Comparison of ENCODE assay signal across 8 cellular contexts in the genomic region with DNA sequence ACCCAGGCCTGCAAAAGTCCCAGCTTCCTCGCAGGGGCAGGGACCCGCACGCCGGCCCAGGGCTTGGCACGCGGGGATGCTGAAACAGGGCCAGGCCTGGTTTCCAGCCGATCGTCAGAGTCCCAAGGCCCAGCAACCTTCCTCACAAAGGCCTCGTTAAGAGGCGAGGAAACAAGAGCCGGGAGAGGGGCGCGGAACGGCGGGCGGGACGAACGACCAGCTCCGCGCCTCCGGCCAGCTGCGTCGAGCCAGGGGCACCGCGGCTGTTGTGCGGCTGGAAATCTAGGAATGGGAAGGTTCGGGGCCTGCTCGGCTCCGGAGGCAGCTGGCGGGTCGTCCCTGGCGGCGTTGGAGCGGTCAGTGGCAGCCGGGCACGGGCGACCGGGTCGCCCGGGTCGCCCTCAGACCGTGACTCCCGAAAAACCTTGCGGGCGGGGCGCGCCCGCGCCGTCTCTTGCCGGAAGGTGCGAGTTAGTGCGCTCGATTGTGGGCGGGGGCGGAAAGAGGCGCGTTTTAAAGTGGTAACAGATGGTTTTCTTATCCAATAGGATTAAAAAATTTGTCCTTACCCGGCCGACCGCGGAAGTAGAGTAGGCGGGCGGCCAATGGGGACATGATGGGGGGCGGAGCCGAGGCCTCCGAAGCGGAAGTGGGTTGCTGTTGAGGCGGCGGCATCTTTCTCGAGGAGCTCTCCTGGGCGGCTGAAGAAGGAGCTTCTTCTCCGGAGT. TPM values are rescaled to one million over a fixed set of nuclear protein-coding genes. Genes with fewer than 3 reads are reported as not detected.
DNase-seq lines count a peak whose midpoint lies in the region; ATAC-seq, FAIRE-seq and TF ChIP-seq lines count a peak whose summit lies in the region.

A gene with protein sequence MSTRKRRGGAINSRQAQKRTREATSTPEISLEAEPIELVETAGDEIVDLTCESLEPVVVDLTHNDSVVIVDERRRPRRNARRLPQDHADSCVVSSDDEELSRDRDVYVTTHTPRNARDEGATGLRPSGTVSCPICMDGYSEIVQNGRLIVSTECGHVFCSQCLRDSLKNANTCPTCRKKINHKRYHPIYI (plus strand): TSS at position 643 of the 728 bp plus-strand sequence. CDS start 21,388 bp downstream, outside the sequence.

- peaks cover 24% of the 10 kb centered on the region for H3K4me1 ChIP-seq in keratinocyte (ENCODE audit: control insufficient read depth, extremely low read depth, insufficient read depth, low read length)

- H3K36me3 ChIP-seq in keratinocyte (ENCODE audit: control insufficient read depth in 2 of 2, extremely low read depth in 1 of 2, insufficient read depth in 2 of 2, low read length in 2 of 2) = peaks cover 0 to 11% of the 10 kb centered on the region in 2 experiments

- H3K4me2 ChIP-seq in keratinocyte (ENCODE audit: control insufficient read depth, extremely low read depth, insufficient read depth, low read depth, low read length) = peak within 1 kb of the TSS; percentile 99

- H2AFZ ChIP-seq in keratinocyte (ENCODE audit: control insufficient read depth, low read length) = peak within 1 kb of the TSS; percentile 84

- no peaks in the 10 kb centered on the region for H3K9me3 ChIP-seq in keratinocyte (ENCODE audit: control insufficient read depth, low read depth, low read length)

- peak; percentile 78 for ATAC-seq in GM19035 (IDR thresholded peaks at IDR 0.05; ENCODE audit: unreplicated experiment)
- ATAC-seq in HG03354 (IDR thresholded peaks at IDR 0.05; ENCODE audit: poor library complexity, severe bottlenecking, unreplicated experiment) = peak; percentile 81
- peak; percentile 82 to 85 for ATAC-seq in activated CD4-positive, CD25-positive, alpha-beta regulatory T cell treated with anti-CD3 and anti-CD28 coated beads, Interleukin-2, amount 50 U/mL, for 24 hours

- no peak for FAIRE-seq in keratinocyte (lab: Jason Lieb, UNC)

- H3K4me3 ChIP-seq in keratinocyte (ENCODE audit: control insufficient read depth in 2 of 3, extremely low read depth in 1 of 3, insufficient read depth in 2 of 3, low read depth in 1 of 3, low read length in 3 of 3) = peak within 1 kb of the TSS; percentile 78 to 99 (median 99)

- dilution Hi-C loops in keratinocyte (cut with MboI; ENCODE audit: extremely low pct_ligation_motif_present, low sequenced_read_pairs) = no loop called here

- H3K27ac ChIP-seq in keratinocyte (ENCODE audit: control insufficient read depth, insufficient read depth, low read length) = peak within 1 kb of the TSS; percentile 80

- H4K20me1 ChIP-seq in keratinocyte (ENCODE audit: control insufficient read depth, extremely low read depth, insufficient read depth, low read length) = peaks cover 17% of the 10 kb centered on the region

- H3K79me2 ChIP-seq in keratinocyte (ENCODE audit: control insufficient read depth, insufficient read depth, low read length) = peaks cover 58% of the 10 kb centered on the region

- no peaks in the 10 kb centered on the region for H3K9me1 ChIP-seq in keratinocyte (ENCODE audit: control insufficient read depth, extremely low read depth, insufficient read depth, low read length)

- TF ChIP-seq CTCF in AG09319 (IDR thresholded peaks at IDR 0.05; ENCODE audit: low read depth, low read length) = no peak
- TF ChIP-seq CTCF in keratinocyte (optimal IDR thresholded peaks at IDR 0.05 in 1 of 3, IDR thresholded peaks at IDR 0.05 in 1 of 3, conservative IDR thresholded peaks at IDR 0.05 in 1 of 3; ENCODE audit: extremely low read depth in 1 of 3, insufficient read depth in 2 of 3, low read length in 3 of 3) = no peak

- peak; percentile 91 for DNase-seq in AG09319 (ENCODE audit: extremely low read depth, low read depth)
- DNase-seq in NCI-H446 treated with DMSO at 0.1 percent for 48 hours (lab: John Stamatoyannopoulos, UW) = peak; percentile 90
- peak; percentile 98 for DNase-seq in cerebellar cortex (ENCODE audit: low spot score)
- peak; percentile 80 for DNase-seq in keratinocyte (ENCODE audit: low read depth, low spot score)
- DNase-seq in stimulated activated CD4-positive, alpha-beta T cell treated with anti-CD3 and anti-CD28 coated beads, Interleukin-15, amount 100 ng/mL, for 1 hour (ENCODE audit: low read depth in 1 of 2, low spot score in 1 of 2) = peak; percentile 88 to 90

- no peaks in the 10 kb centered on the region for H3K27me3 ChIP-seq in keratinocyte (ENCODE audit: control insufficient read depth, extremely low read depth, insufficient read depth, low read length)

- H3K9ac ChIP-seq in keratinocyte (ENCODE audit: control insufficient read depth, extremely low read depth, insufficient read depth, low read length) = peak within 1 kb of the TSS; percentile 94

RNA-seq across cellular contexts. Expression of the gene that starts here (rescaled TPM):
- 55.6 to 78.3 TPM (median 63.6 TPM) in 3 replicates for polyA plus RNA-seq in keratinocyte
- polyA plus RNA-seq in keratinocyte (2011; ENCODE audit: low read depth) = 82.8 TPM
- 71.7 and 78.1 TPM in 2 replicates for polyA plus RNA-seq in keratinocyte (2011; cell fraction: cytosol; rRNA removed)
- polyA plus RNA-seq in keratinocyte (2011; cell fraction: nucleus; rRNA removed) = 76.6 and 80.4 TPM in 2 replicates
- 33.1 and 44.3 TPM in 2 replicates for polyA plus RNA-seq in keratinocyte (2012; ENCODE audit: low replicate concordance)
- 57.8 to 72.4 TPM (median 67.0 TPM) in 3 replicates for polyA minus RNA-seq in keratinocyte
- 57.2 TPM for polyA minus RNA-seq in keratinocyte (2011; cell fraction: cytosol; rRNA and poly(A)+ RNA removed)
- 44.6 and 46.7 TPM in 2 replicates for polyA minus RNA-seq in keratinocyte (2011; cell fraction: nucleus; rRNA and poly(A)+ RNA removed)

Comparison
In these comparisons a context has a peak if more than half of its experiments do, and no peak if none do; other contexts are left out.
1. Peak in every context shown above with its lines: DNase-seq, ATAC-seq, H3K4me3 ChIP-seq and H3K27ac ChIP-seq.